Comparison of ENCODE assay signal across 10 cellular contexts in the genomic region with DNA sequence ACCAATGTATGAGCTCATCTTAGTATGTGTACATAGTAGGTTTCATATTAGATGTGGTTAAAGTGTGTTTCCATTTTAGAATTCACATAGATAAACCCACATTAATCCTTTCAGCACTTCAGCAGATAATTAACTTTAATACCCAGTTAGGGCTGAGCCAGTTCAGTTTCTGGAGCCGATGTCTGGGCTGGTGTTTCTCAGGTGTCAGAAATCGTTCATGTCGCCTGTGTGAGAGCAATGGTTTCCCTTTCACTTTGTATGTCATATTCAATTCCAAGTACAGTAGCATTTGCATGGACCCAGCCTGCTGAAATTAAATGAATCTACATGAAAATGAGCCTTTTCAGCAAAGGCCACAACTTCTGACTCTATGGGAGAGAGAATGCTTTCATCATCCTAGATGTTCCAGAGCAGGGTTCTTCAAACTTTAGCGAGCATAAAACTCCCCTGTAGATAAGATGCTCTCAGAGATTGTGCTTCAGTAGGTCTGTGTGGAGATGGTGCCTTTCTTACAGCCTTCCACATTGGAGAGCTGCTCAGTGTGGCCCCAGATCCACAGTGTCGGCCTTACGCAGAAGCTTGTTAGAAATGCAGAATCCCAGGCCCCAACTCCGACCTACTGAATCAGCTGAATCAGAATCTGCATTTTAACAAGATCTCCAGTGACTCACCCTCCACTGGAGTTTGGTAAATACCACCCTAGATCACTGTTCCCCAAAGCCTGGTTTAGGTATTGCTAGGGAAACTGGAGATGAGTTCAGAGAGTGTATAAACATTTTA. TPM values are rescaled to one million over a fixed set of nuclear protein-coding genes. Genes with fewer than 3 reads are reported as not detected.
A peak's percentile ranks its signal among the peaks of the same experiment; 100 is the strongest.
DNase-seq lines count a peak whose midpoint lies in the region; ATAC-seq and TF ChIP-seq lines count a peak whose summit lies in the region.
"Had no signal": no experiment of that assay in that cellular context is flagged by ENCODE, and none has a peak within 500 bp of the region (broad histone marks: within the 10 kb centered on the region; RNA-seq: fewer than 3 reads in every experiment).

No MANE protein-coding gene starts in this region.

- H3K9me3 ChIP-seq in CD4-positive, CD25-positive, alpha-beta regulatory T cell (ENCODE audit: control insufficient read depth in 2 of 2, low read length in 2 of 2) = no peaks in the 10 kb centered on the region
- no peaks in the 10 kb centered on the region for H3K9me3 ChIP-seq in testis
- no peaks in the 10 kb centered on the region for H3K9me3 ChIP-seq in Caco-2

- no peak for TF ChIP-seq POLR2A in testis (IDR thresholded peaks at IDR 0.05)

- no peaks in the 10 kb centered on the region for H3K36me3 ChIP-seq in CD4-positive, CD25-positive, alpha-beta regulatory T cell (ENCODE audit: control insufficient read depth, insufficient read depth, low read length)
- H3K36me3 ChIP-seq in testis (ENCODE audit: low read depth, missing control alignments) = no peaks in the 10 kb centered on the region
- no peaks in the 10 kb centered on the region for H3K36me3 ChIP-seq in Caco-2 (ENCODE audit: control insufficient read depth, insufficient read depth, low read length)

- H3K36me3 Mint-ChIP-seq in CD4-positive, CD25-positive, alpha-beta regulatory T cell = no peaks in the 10 kb centered on the region
- H3K36me3 Mint-ChIP-seq in Caco-2 (ENCODE audit: insufficient read depth, unreplicated experiment) = no peaks in the 10 kb centered on the region
- H3K36me3 Mint-ChIP-seq: activated naive CD4-positive, alpha-beta T cell treated with anti-CD3 and anti-CD28 coated beads, Interleukin-2, amount 50 U/mL, for 72 hours had no signal

- TF ChIP-seq CTCF in testis (IDR thresholded peaks at IDR 0.05) (no peak), Caco-2 (IDR thresholded peaks at IDR 0.05; ENCODE audit: insufficient read depth in 1 of 2, low read depth in 1 of 2, low read length in 1 of 2, severe bottlenecking in 1 of 2, unreplicated experiment in 1 of 2) (no peak)

- CTCF ChIA-PET in Caco-2 (lab: Charles Lee) = no interaction called here

- no peak overlapping the region for H3K27ac ChIP-seq in CD4-positive, CD25-positive, alpha-beta regulatory T cell (ENCODE audit: insufficient read depth, low read length, poor library complexity, severe bottlenecking)
- no peak overlapping the region for H3K27ac ChIP-seq in testis

- peaks cover 13% of the 10 kb centered on the region for H3K27me3 Mint-ChIP-seq in CD4-positive, CD25-positive, alpha-beta regulatory T cell
- peaks cover 5% of the 10 kb centered on the region for H3K27me3 Mint-ChIP-seq in Caco-2 (ENCODE audit: insufficient read depth, unreplicated experiment)

- peak overlapping the region in 3 of 4 donors; percentile 33 to 85 (median 44) for H3K4me3 Mint-ChIP-seq in CD4-positive, CD25-positive, alpha-beta regulatory T cell
- H3K4me3 Mint-ChIP-seq in Caco-2 (ENCODE audit: unreplicated experiment) = no peak overlapping the region

- intact Hi-C loops in testis (cut with DNase I; ENCODE audit: low total_unique reads) = no loop called here
- intact Hi-C loops in Caco-2 (cut with micrococcal nuclease; ENCODE audit: unreplicated experiment) = no loop called here

- POLR2A ChIA-PET in Caco-2 (lab: Charles Lee) = no interaction called here

- peak in 1 of 3 donors; percentile 24 for DNase-seq in CD4-positive, CD25-positive, alpha-beta regulatory T cell
- DNase-seq in RPMI8226 = peak; percentile 58
- DNase-seq in NCI-H1048 (lab: John Stamatoyannopoulos, UW) = no peak
- DNase-seq in testis = no peak
- no peak for DNase-seq in NCI-H446 treated with DMSO at 0.1 percent for 48 hours (lab: John Stamatoyannopoulos, UW)
- DNase-seq in Caco-2 = no peak

- WGBS in testis, 2 donors = 66 to 90% methylated on average over 5 to 7 of the region's 7 CpGs

- no TSS peak for BruUV-seq in Caco-2 (replicated peaks; lab: Mats Ljungman, UMichigan)

- H3K4me1 Mint-ChIP-seq in CD4-positive, CD25-positive, alpha-beta regulatory T cell = peaks cover 0 to 5% (median 3%) of the 10 kb centered on the region in 4 donors
- no peaks in the 10 kb centered on the region for H3K4me1 Mint-ChIP-seq in Caco-2 (ENCODE audit: low read depth, unreplicated experiment)

- H3K9me3 Mint-ChIP-seq in CD4-positive, CD25-positive, alpha-beta regulatory T cell = no peaks in the 10 kb centered on the region
- no peaks in the 10 kb centered on the region for H3K9me3 Mint-ChIP-seq in Caco-2 (ENCODE audit: unreplicated experiment)
- H3K9me3 Mint-ChIP-seq: activated naive CD4-positive, alpha-beta T cell treated with anti-CD3 and anti-CD28 coated beads, Interleukin-2, amount 50 U/mL, for 72 hours had no signal

- H3K4me1 ChIP-seq in CD4-positive, CD25-positive, alpha-beta regulatory T cell (ENCODE audit: control insufficient read depth, insufficient read depth, low read length, poor library complexity, severe bottlenecking) = no peaks in the 10 kb centered on the region
- H3K4me1 ChIP-seq in testis = peaks cover 3% of the 10 kb centered on the region
- no peaks in the 10 kb centered on the region for H3K4me1 ChIP-seq in Caco-2

- H3K27me3 ChIP-seq in CD4-positive, CD25-positive, alpha-beta regulatory T cell (ENCODE audit: control insufficient read depth, insufficient read depth, low read length) = peaks cover 1% of the 10 kb centered on the region
- H3K27me3 ChIP-seq in testis (no peaks in the 10 kb centered on the region), Caco-2 (replicated peaks; ENCODE audit: control insufficient read depth, insufficient read depth, low read length) (peaks cover 1% of the 10 kb centered on the region; the same call in 1 of the 2 replicates)

- H3K4me3 ChIP-seq in CD4-positive, CD25-positive, alpha-beta regulatory T cell (ENCODE audit: low read depth, low read length) = peak overlapping the region; percentile 37
- H3K4me3 ChIP-seq in testis (no peak overlapping the region), Caco-2 (ENCODE audit: low read depth, low read length) (no peak overlapping the region)

- no peak overlapping the region for H3K27ac Mint-ChIP-seq in CD4-positive, CD25-positive, alpha-beta regulatory T cell
- H3K27ac Mint-ChIP-seq in Caco-2 (ENCODE audit: unreplicated experiment) = no peak overlapping the region
- H3K27ac Mint-ChIP-seq: activated naive CD4-positive, alpha-beta T cell treated with anti-CD3 and anti-CD28 coated beads, Interleukin-2, amount 50 U/mL, for 72 hours had no signal

- ATAC-seq in CD4-positive, CD25-positive, alpha-beta regulatory T cell (ENCODE audit: low read depth in 2 of 2) = no peak
- peak; percentile 91 for ATAC-seq in GM18907 (IDR thresholded peaks at IDR 0.05; ENCODE audit: unreplicated experiment)
- ATAC-seq in HG02852 (IDR thresholded peaks at IDR 0.05; ENCODE audit: unreplicated experiment) = peak; percentile 88

RNA-seq across cellular contexts. Expression of a gene that starts 19.6 kb away (rescaled TPM):
- total RNA-seq in CD4-positive, CD25-positive, alpha-beta regulatory T cell = not detected
- not detected for polyA plus RNA-seq in CD4-positive, CD25-positive, alpha-beta regulatory T cell
- 100 to 1,000 TPM in 1 of 2 donors, 10 to 100 TPM in 1; 80.7 to 110 TPM for total RNA-seq in testis
- 42.7 TPM for polyA plus RNA-seq in testis (ENCODE audit: insufficient read depth, low read depth, low replicate concordance)
- 1.1 and 1.2 TPM in 2 replicates for total RNA-seq in Caco-2 (2022)
- total RNA-seq: activated naive CD4-positive, alpha-beta T cell treated with anti-CD3 and anti-CD28 coated beads, Interleukin-2, amount 50 U/mL, for 72 hours; RPMI7951 had no signal

Comparison
In these comparisons a context has a peak if more than half of its experiments do, and no peak if none do; other contexts are left out.
1. ATAC-seq: peak in GM18907 (single experiment) and HG02852 (single experiment); none in CD4-positive, CD25-positive, alpha-beta regulatory T cell (0 of 2).
2. RNA of a gene that starts 19.6 kb away (total RNA-seq): 80.7 to 110 TPM in testis; 1.1 to 1.2 TPM in Caco-2 and not detected in CD4-positive, CD25-positive, alpha-beta regulatory T cell (single experiment); every median in the first group is over 10 times any median in the second.